ENCODE assay signal across 21 cellular contexts in genomic region chrY:16668402-16668801, GRCh38.
"Had no signal": no experiment of that assay in that cellular context is flagged by ENCODE, and none has a peak within 500 bp of the region (broad histone marks: within the 10 kb centered on the region; RNA-seq: fewer than 3 reads in every experiment).

No MANE protein-coding gene starts in this region.

- DNase-seq: activated CD4-positive, alpha-beta memory T cell treated with anti-CD3 and anti-CD28 coated beads for 36 hours; activated CD4-positive, alpha-beta T cell treated with anti-CD3 and anti-CD28 coated beads for 36 hours; activated naive CD4-positive, alpha-beta T cell; activated naive CD8-positive, alpha-beta T cell treated with anti-CD3 and anti-CD28 coated beads for 36 hours; activated T-cell treated with anti-CD3 and anti-CD28 coated beads for 4 hours; amniotic stem cell; dermis blood vessel endothelial cell; effector memory CD8-positive, alpha-beta T cell; heart right ventricle; left ventricle myocardium inferior; mammary epithelial cell; midbrain; nucleus accumbens; posterior cingulate gyrus; stimulated activated CD4-positive, alpha-beta T cell treated with anti-CD3 and anti-CD28 coated beads, Interleukin-12 subunit alpha, Interleukin-12 subunit beta, amount 100 ng/mL, for 4 hours; stimulated activated CD4-positive, alpha-beta T cell treated with anti-CD3 and anti-CD28 coated beads, Interleukin-1b, Interleukin-23, amount 100 ng/mL, for 48 hours; stimulated activated CD8-positive, alpha-beta memory T cell treated with anti-CD3 and anti-CD28 coated beads, Interleukin-4, amount 100 ng/mL, for 48 hours; stimulated activated naive CD4-positive, alpha-beta T cell treated with Interleukin-2 at 50 U/mL for 16 hours; T-helper 2 cell; tibial artery had no signal

- ATAC-seq: activated CD4-positive, alpha-beta T cell treated with anti-CD3 and anti-CD28 coated beads for 36 hours; effector memory CD8-positive, alpha-beta T cell; gastroesophageal sphincter; heart right ventricle had no signal
